ENCODE assay signal across 22 cellular contexts in the genomic region with DNA sequence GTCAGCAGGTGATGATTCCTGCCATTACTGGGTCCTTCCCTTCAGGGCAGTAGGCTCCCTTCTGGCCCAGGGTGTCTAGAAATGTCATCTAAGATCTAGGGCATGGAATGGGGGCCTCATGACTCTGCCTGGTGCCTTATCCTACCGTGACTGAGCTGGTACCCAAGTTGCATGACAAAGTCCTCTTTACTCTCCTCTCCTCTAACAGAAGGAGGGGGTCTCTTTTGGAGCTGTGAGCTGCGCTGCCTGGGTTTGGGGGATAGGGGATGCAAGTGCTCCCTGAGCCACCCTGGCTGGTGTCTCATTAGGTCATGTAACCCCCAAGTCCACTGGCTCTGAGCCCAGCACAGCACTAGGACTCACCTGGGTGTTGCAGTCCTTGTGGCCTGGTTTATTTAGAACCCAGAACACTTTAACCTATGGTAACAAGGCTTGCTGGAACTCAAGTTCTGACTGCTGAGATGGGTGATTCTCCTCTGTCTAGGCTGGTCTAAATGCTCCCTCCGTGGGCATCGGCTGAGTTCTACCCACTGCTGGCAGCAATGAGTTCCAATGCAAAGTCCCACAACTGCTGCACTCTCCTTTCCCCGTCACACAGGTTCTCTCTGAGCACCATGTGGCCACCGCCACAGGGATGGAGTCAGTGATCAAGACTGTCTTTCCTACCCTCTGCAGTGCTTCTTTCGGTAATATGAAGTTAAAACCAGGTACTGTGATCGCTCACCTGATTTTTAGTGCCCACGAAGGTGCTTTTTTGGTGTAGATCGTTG. TPM values are rescaled to one million over a fixed set of nuclear protein-coding genes. Genes with fewer than 3 reads are reported as not detected.
DNase-seq lines count a peak whose midpoint lies in the region; ATAC-seq and TF ChIP-seq lines count a peak whose summit lies in the region.
"Had no signal": no experiment of that assay in that cellular context is flagged by ENCODE, and none has a peak within 500 bp of the region (broad histone marks: within the 10 kb centered on the region; RNA-seq: fewer than 3 reads in every experiment).

No MANE protein-coding gene starts in this region.

- in situ Hi-C loops in GM23248 (cut with MboI), result no loop called here

- no peaks in the 10 kb centered on the region for H3K27me3 ChIP-seq in GM23248 (replicated peaks; ENCODE audit: insufficient read depth)
- H3K27me3 ChIP-seq: adrenal gland, body of pancreas had no signal

- H3K27me3 Mint-ChIP-seq in central memory CD8-positive, alpha-beta T cell, result no peaks in the 10 kb centered on the region
- H3K27me3 Mint-ChIP-seq in osteocyte (ENCODE audit: unreplicated experiment) (no peaks in the 10 kb centered on the region), type B pancreatic cell (no peaks in the 10 kb centered on the region), CD14-positive monocyte (ENCODE audit: low read depth in 3 of 3) (peaks cover 0 to 2% (median 1%) of the 10 kb centered on the region in 3 donors)
- H3K27me3 Mint-ChIP-seq: activated CD4-positive, alpha-beta memory T cell treated with anti-CD3 and anti-CD28 coated beads for 36 hours; CD4-positive, alpha-beta memory T cell had no signal

- no peaks in the 10 kb centered on the region for H3K9me3 ChIP-seq in GM23248 (ENCODE audit: low read depth)
- H3K9me3 ChIP-seq: adrenal gland, body of pancreas had no signal

- 97 to 99% methylated on average over 9 to 10 of the region's 10 CpGs for WGBS in GM23248 (ENCODE audit: low coverage in 1 of 2, low lambda C conversion rate in 2 of 2, missing lambda C conversion rate in 2 of 2), 2 experiments

- H3K36me3 ChIP-seq in GM23248 (ENCODE audit: low read depth), result no peaks in the 10 kb centered on the region
- H3K36me3 ChIP-seq: adrenal gland had no signal

- H3K27ac Mint-ChIP-seq in central memory CD8-positive, alpha-beta T cell (ENCODE audit: low read depth), result peak overlapping the region; percentile 66
- H3K27ac Mint-ChIP-seq in osteocyte (ENCODE audit: unreplicated experiment) (no peak overlapping the region), type B pancreatic cell (no peak overlapping the region), CD14-positive monocyte (no peak overlapping the region)
- H3K27ac Mint-ChIP-seq: activated CD4-positive, alpha-beta memory T cell treated with anti-CD3 and anti-CD28 coated beads for 36 hours; CD4-positive, alpha-beta memory T cell; naive thymus-derived CD4-positive, alpha-beta T cell had no signal

- ATAC-seq in central memory CD8-positive, alpha-beta T cell (replicated peaks; ENCODE audit: extremely low read depth, poor library complexity, severe bottlenecking), result no peak
- ATAC-seq: body of pancreas; naive thymus-derived CD4-positive, alpha-beta T cell had no signal

- no peaks in the 10 kb centered on the region for H4K20me1 ChIP-seq in GM23248 (ENCODE audit: insufficient read depth)

- no peak overlapping the region for H3K4me3 Mint-ChIP-seq in central memory CD8-positive, alpha-beta T cell
- H3K4me3 Mint-ChIP-seq in osteocyte (ENCODE audit: unreplicated experiment) (no peak overlapping the region), type B pancreatic cell (no peak overlapping the region), CD14-positive monocyte (no peak overlapping the region)
- H3K4me3 Mint-ChIP-seq: activated CD4-positive, alpha-beta memory T cell treated with anti-CD3 and anti-CD28 coated beads for 36 hours; CD4-positive, alpha-beta memory T cell; naive thymus-derived CD4-positive, alpha-beta T cell had no signal

- no peaks in the 10 kb centered on the region for H3K9me3 Mint-ChIP-seq in central memory CD8-positive, alpha-beta T cell
- H3K9me3 Mint-ChIP-seq in osteocyte (ENCODE audit: unreplicated experiment) (peaks cover 11% of the 10 kb centered on the region), type B pancreatic cell (peaks cover 3% of the 10 kb centered on the region), CD14-positive monocyte (peaks cover 3 to 22% (median 15%) of the 10 kb centered on the region in 7 donors)

- peaks cover 3% of the 10 kb centered on the region for H3K36me3 Mint-ChIP-seq in central memory CD8-positive, alpha-beta T cell (ENCODE audit: insufficient read depth)
- H3K36me3 Mint-ChIP-seq in osteocyte (ENCODE audit: unreplicated experiment) (peaks cover 14% of the 10 kb centered on the region), type B pancreatic cell (peaks cover 27% of the 10 kb centered on the region), CD14-positive monocyte (peaks cover 20 to 32% of the 10 kb centered on the region in 2 donors)

- H3K9me2 ChIP-seq in GM23248 (ENCODE audit: insufficient read depth), result no peaks in the 10 kb centered on the region

- peaks cover 5% of the 10 kb centered on the region for H3K4me1 Mint-ChIP-seq in central memory CD8-positive, alpha-beta T cell
- H3K4me1 Mint-ChIP-seq in osteocyte (ENCODE audit: unreplicated experiment) (peaks cover 8% of the 10 kb centered on the region), type B pancreatic cell (ENCODE audit: unreplicated experiment) (peaks cover 33% of the 10 kb centered on the region), CD14-positive monocyte (no peaks in the 10 kb centered on the region)
- H3K4me1 Mint-ChIP-seq: CD4-positive, alpha-beta memory T cell had no signal

- no peaks in the 10 kb centered on the region for H3F3A ChIP-seq in GM23248 (ENCODE audit: insufficient read depth)

- H3K9ac ChIP-seq in GM23248, result no peak overlapping the region

- no peak overlapping the region for H3K27ac ChIP-seq in GM23248
- H3K27ac ChIP-seq: body of pancreas, epithelial cell of prostate had no signal

- TF ChIP-seq CTCF in osteocyte (IDR thresholded peaks at IDR 0.05) (no peak), type B pancreatic cell (conservative IDR thresholded peaks at IDR 0.05) (no peak), CD14-positive monocyte (IDR thresholded peaks at IDR 0.05) (no peak)

- DNase-seq in activated effector memory CD4-positive, alpha-beta T cell treated with anti-CD3 and anti-CD28 coated beads, Interleukin-2, amount 50 U/mL, for 16 hours, result peak; percentile 38
- DNase-seq in activated effector memory CD4-positive, alpha-beta T cell treated with Interleukin-2 at 50 U/mL for 16 hours, result no peak
- no peak for DNase-seq in central memory CD8-positive, alpha-beta T cell (ENCODE audit: low spot score in 2 of 2)
- peak; percentile 65 for DNase-seq in osteocyte (ENCODE audit: extremely low spot score, unreplicated experiment)
- DNase-seq in type B pancreatic cell (ENCODE audit: extremely low spot score, unreplicated experiment), result peak; percentile 37
- DNase-seq in GM23248, result no peak
- DNase-seq in CD14-positive monocyte (ENCODE audit: low spot score), result no peak
- DNase-seq in NCI-H748 treated with DMSO at 0.1 percent for 48 hours (lab: John Stamatoyannopoulos, UW), result no peak
- DNase-seq: activated CD4-positive, alpha-beta memory T cell treated with anti-CD3 and anti-CD28 coated beads for 36 hours; activated gamma-delta T cell treated with Interleukin-2 at 50 U/mL for 16 hours; activated T-cell treated with anti-CD3 and anti-CD28 coated beads for 4 hours; body of pancreas; CD4-positive, alpha-beta memory T cell; Kasumi-1; midbrain; naive thymus-derived CD4-positive, alpha-beta T cell; NCI-H1930; NCI-H524 treated with DMSO at 0.1 percent for 48 hours; nucleus accumbens; SIG-M5 had no signal

- no peak overlapping the region for H2AFZ ChIP-seq in GM23248

- no peak overlapping the region for H3K4me2 ChIP-seq in GM23248 (ENCODE audit: unreplicated experiment)

- H3K4me1 ChIP-seq in GM23248 (ENCODE audit: insufficient read depth), result peaks cover 7% of the 10 kb centered on the region; the same call in 1 of the 2 replicates

- H3K4me3 ChIP-seq in GM23248, result no peak overlapping the region
- H3K4me3 ChIP-seq: adrenal gland, body of pancreas had no signal

- 0 out of 2 replicates have a peak, but pooled peaks cover 17% of the 10 kb centered on the region for H3K79me2 ChIP-seq in GM23248 (ENCODE audit: insufficient read depth)

- intact Hi-C loops in CD14-positive monocyte (cut with micrococcal nuclease), result loop anchor here in 1 of 2 donors (10.0 kb wide), 1 partner anchor 262 kb away; no protein-coding TSS in a partner anchor

RNA-seq across cellular contexts. Expression of a gene that starts 34.0 kb away (rescaled TPM):
- 35.1 and 35.8 TPM in 2 replicates for total RNA-seq in osteocyte
- 10.4 and 27.0 TPM in 2 replicates for total RNA-seq in type B pancreatic cell (ENCODE audit: low replicate concordance)
- 42.4 and 44.7 TPM in 2 replicates for total RNA-seq in GM23248 (2014; rRNA removed; shearing (Covaris generic))
- polyA plus RNA-seq in GM23248 (2016; fragmentation: Nextera tagmentation; extraction: Ambion mirVana), result 22.8 and 24.3 TPM in 2 replicates
- polyA plus RNA-seq in CD14-positive monocyte, result 10 to 100 TPM; 11.8 to 13.5 TPM

Comparison
In these comparisons a context has a peak if more than half of its experiments do, and no peak if none do; other contexts are left out.
1. DNase-seq: peak in activated effector memory CD4-positive, alpha-beta T cell treated with anti-CD3 and anti-CD28 coated beads, Interleukin-2, amount 50 U/mL, for 16 hours (single experiment), osteocyte (single experiment) and type B pancreatic cell (single experiment); none in activated effector memory CD4-positive, alpha-beta T cell treated with Interleukin-2 at 50 U/mL for 16 hours (single experiment), central memory CD8-positive, alpha-beta T cell (0 of 2), GM23248 (single experiment), CD14-positive monocyte (single experiment) and NCI-H748 treated with DMSO at 0.1 percent for 48 hours (single experiment).